ENCODE assay signal across 1 cellular context in the genomic region with DNA sequence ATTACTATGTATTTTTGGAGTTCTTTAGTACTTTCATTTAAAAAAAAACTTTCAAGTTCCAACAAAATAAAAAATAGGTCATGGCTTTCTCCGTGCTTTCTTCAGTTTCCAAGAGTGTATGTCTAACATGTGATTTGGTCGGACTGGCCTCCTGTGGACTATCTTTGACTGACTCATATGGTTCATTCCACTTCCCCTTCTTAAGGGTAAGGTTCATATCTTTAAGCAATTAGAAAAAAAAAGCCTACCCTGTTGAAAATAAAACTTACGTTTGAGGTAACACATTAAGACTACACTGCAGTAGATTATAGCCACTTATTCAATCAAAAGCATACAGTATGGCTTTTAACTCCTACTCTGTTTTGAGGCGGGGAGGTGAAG.
TF ChIP-seq lines count a peak whose summit lies in the region.

No MANE protein-coding gene starts in this region.

TF ChIP-seq in SK-N-SH, 30 proteins besides CTCF, POLR2A, EP300 and RAD21 (continued from another document):
- TF ChIP-seq EZH2phosphoT487 (IDR thresholded peaks at IDR 0.05; ENCODE audit: borderline replicate concordance, low read depth): no peak
- TF ChIP-seq, protein P1, sequence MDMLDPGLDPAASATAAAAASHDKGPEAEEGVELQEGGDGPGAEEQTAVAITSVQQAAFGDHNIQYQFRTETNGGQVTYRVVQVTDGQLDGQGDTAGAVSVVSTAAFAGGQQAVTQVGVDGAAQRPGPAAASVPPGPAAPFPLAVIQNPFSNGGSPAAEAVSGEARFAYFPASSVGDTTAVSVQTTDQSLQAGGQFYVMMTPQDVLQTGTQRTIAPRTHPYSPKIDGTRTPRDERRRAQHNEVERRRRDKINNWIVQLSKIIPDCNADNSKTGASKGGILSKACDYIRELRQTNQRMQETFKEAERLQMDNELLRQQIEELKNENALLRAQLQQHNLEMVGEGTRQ (IDR thresholded peaks at IDR 0.05; ENCODE audit: borderline replicate concordance, low read depth, low read length): no peak
